Comparison of ENCODE assay signal across 37 cellular contexts in the genomic region with DNA sequence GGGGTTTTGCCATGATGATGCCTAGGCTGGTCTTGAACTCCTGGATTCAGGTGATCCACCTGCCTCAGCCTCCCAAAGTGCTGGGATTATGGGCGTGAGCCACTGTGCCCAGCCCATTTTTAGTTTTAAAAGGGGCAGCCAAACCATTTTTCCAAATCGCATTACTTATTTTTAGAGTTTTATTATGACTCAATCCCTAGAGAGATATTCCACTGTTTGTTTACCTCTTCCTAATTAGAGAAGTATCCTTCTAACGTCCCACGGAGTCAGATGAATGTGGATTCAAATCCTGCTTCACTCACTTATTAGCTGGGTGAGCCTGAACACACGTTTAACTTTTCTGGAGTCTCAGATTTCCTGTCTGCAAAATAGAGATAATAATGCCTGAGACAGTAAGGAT. TPM values are rescaled to one million over a fixed set of nuclear protein-coding genes. Genes with fewer than 3 reads are reported as not detected.
"Had no signal": no experiment of that assay in that cellular context is flagged by ENCODE, and none has a peak within 500 bp of the region (broad histone marks: within the 10 kb centered on the region; RNA-seq: fewer than 3 reads in every experiment).

No MANE protein-coding gene starts in this region.

- H3K27ac ChIP-seq: adrenal gland, ascending aorta, body of pancreas, brain microvascular endothelial cell, breast epithelium, cardiac muscle cell had no signal

- H3K36me3 ChIP-seq: adrenal gland, ascending aorta, brain microvascular endothelial cell, breast epithelium, cardiac muscle cell had no signal

- DNase-seq: activated effector memory CD4-positive, alpha-beta T cell treated with anti-CD3 and anti-CD28 coated beads, Interleukin-2, amount 50 U/mL, for 16 hours; activated effector memory CD4-positive, alpha-beta T cell treated with Interleukin-2 at 50 U/mL for 16 hours; activated gamma-delta T cell; activated gamma-delta T cell treated with Interleukin-2 at 50 U/mL for 16 hours; activated naive CD4-positive, alpha-beta T cell; activated naive CD4-positive, alpha-beta T cell treated with anti-CD3 and anti-CD28 coated beads for 36 hours; activated naive CD4-positive, alpha-beta T cell treated with anti-CD3 and anti-CD28 coated beads, Interleukin-2, amount 10 ng/mL, durations not matched to agents 7 days and 5 days; activated naive CD4-positive, alpha-beta T cell treated with anti-CD3 and anti-CD28 coated beads, Interleukin-2, amount 50 U/mL, for 16 hours; activated naive CD4-positive, alpha-beta T cell treated with Interleukin-2 at 50 U/mL for 16 hours; activated naive CD8-positive, alpha-beta T cell treated with anti-CD3 and anti-CD28 coated beads for 36 hours; activated naive CD8-positive, alpha-beta T cell treated with anti-CD3 and anti-CD28 coated beads, Interleukin-2, amount 10 ng/mL, durations not matched to agents 7 days and 5 days; activated naive CD8-positive, alpha-beta T cell treated with anti-CD3 and anti-CD28 coated beads, Interleukin-2, amount 50 U/mL, for 24 hours; activated T-cell treated with anti-CD3 and anti-CD28 coated beads, Interleukin-2, amount 50 U/mL, for 1 hour; activated T-cell treated with anti-CD3 and anti-CD28 coated beads, Interleukin-2, amount 50 U/mL, for 24 hours; activated T-cell treated with anti-CD3 and anti-CD28 coated beads, Interleukin-2, amount 50 U/mL, for 4 hours; activated T-cell treated with anti-CD3 and anti-CD28 coated beads, Interleukin-2, amount 50 U/mL, for 48 hours; activated T-cell treated with anti-CD3 and anti-CD28 coated beads, Interleukin-2, amount 50 U/mL, for 72 hours; adrenal gland; amniotic stem cell; amygdala; anterior cingulate cortex; aorta; body of pancreas; brain microvascular endothelial cell; caudate nucleus; central memory CD4-positive, alpha-beta T cell; cerebellar nuclear complex had no signal

- ATAC-seq: activated naive CD4-positive, alpha-beta T cell treated with anti-CD3 and anti-CD28 coated beads, Interleukin-2, amount 50 U/mL, for 72 hours; activated naive CD8-positive, alpha-beta T cell treated with anti-CD3 and anti-CD28 coated beads, Interleukin-2, amount 50 U/mL, for 24 hours; activated T-cell treated with anti-CD3 and anti-CD28 coated beads, Interleukin-2, amount 50 U/mL, for 4 hours; activated T-cell treated with anti-CD3 and anti-CD28 coated beads, Interleukin-2, amount 50 U/mL, for 72 hours; activated T-helper 17 cell treated with anti-CD3 and anti-CD28 coated beads, Interleukin-2, amount 50 U/mL, for 72 hours; body of pancreas had no signal

- H3K4me3 ChIP-seq: adrenal gland, ascending aorta, body of pancreas, breast epithelium, cardiac muscle cell had no signal

- H3K9me3 ChIP-seq: adrenal gland, ascending aorta, body of pancreas, breast epithelium had no signal

- H3K27me3 ChIP-seq: ascending aorta, body of pancreas had no signal

RNA-seq across cellular contexts. Expression of gene WNT8B, which starts 15.2 kb away (rescaled TPM):
- total RNA-seq: aorta, ascending aorta, astrocyte, body of pancreas, breast epithelium, bronchial epithelial cell, cardiac muscle cell, cardiac septum, cerebellum, chondrocyte had no signal
- polyA plus RNA-seq: aorta, cardiac muscle cell had no signal
